9 cellular contexts compared by ENCODE assay signal in genomic region chr15:41967506-41968206, GRCh38. TPM values are rescaled to one million over a fixed set of nuclear protein-coding genes. Genes with fewer than 3 reads are reported as not detected.
A peak's percentile ranks its signal among the peaks of the same experiment; 100 is the strongest.
DNase-seq lines count a peak whose midpoint lies in the region; ATAC-seq, FAIRE-seq and TF ChIP-seq lines count a peak whose summit lies in the region.
"Had no signal": no experiment of that assay in that cellular context is flagged by ENCODE, and none has a peak within 500 bp of the region (broad histone marks: within the 10 kb centered on the region; RNA-seq: fewer than 3 reads in every experiment).

No MANE protein-coding gene starts in this region.

- no peak overlapping the region for H3K4me3 ChIP-seq in pancreas

- H3K4me1 Mint-ChIP-seq in T-helper 2 cell treated with Interferon-gamma antibody and Interleukin-4, amounts not matched to agents 5 μg/mL and 100 μg/mL, for 36 hours (ENCODE audit: low read depth), result peaks cover 36% of the 10 kb centered on the region

- H3K27me3 Mint-ChIP-seq in T-helper 2 cell treated with Interferon-gamma antibody and Interleukin-4, amounts not matched to agents 5 μg/mL and 100 μg/mL, for 36 hours (ENCODE audit: low read depth), result no peaks in the 10 kb centered on the region

- no peak for TF ChIP-seq CTCF in pancreas (IDR thresholded peaks at IDR 0.05)

- H3K36me3 ChIP-seq in pancreas, result no peaks in the 10 kb centered on the region

- H3K4me3 Mint-ChIP-seq in T-helper 2 cell treated with Interferon-gamma antibody and Interleukin-4, amounts not matched to agents 5 μg/mL and 100 μg/mL, for 36 hours, result no peak overlapping the region

- peaks cover 3 to 33% (median 8%) of the 10 kb centered on the region in 3 donors for H3K4me1 ChIP-seq in pancreas

- H3K27me3 ChIP-seq in pancreas, result no peaks in the 10 kb centered on the region

- no peak for FAIRE-seq in pancreas (lab: Jason Lieb, UNC)
- FAIRE-seq: H1 had no signal

- WGBS in pancreas, 2 donors, result 68 to 70% methylated on average over 4 of the region's 4 CpGs

- H3K36me3 Mint-ChIP-seq in T-helper 2 cell treated with Interferon-gamma antibody and Interleukin-4, amounts not matched to agents 5 μg/mL and 100 μg/mL, for 36 hours (ENCODE audit: low read depth), result no peaks in the 10 kb centered on the region

- DNase-seq in D341Med (ENCODE audit: low spot score), result peak; percentile 26
- DNase-seq in NCI-H524 treated with DMSO at 0.1 percent for 48 hours (lab: John Stamatoyannopoulos, UW), result peak; percentile 90
- peak; percentile 41 for DNase-seq in ecto neural progenitor cell (ENCODE audit: low spot score)
- peak in 1 of 6 donors; percentile 37 for DNase-seq in pancreas
- DNase-seq in DMS114 treated with DMSO at 0.1 percent for 48 hours (lab: John Stamatoyannopoulos, UW; ENCODE audit: unreplicated experiment), result no peak
- no peak for DNase-seq in NCI-H1436 treated with DMSO at 0.1 percent for 48 hours (lab: John Stamatoyannopoulos, UW)
- DNase-seq in T-helper 2 cell treated with Interferon-gamma antibody and Interleukin-4, amounts not matched to agents 5 μg/mL and 100 μg/mL, for 36 hours (ENCODE audit: low spot score), result no peak

- H3K9me3 Mint-ChIP-seq in T-helper 2 cell treated with Interferon-gamma antibody and Interleukin-4, amounts not matched to agents 5 μg/mL and 100 μg/mL, for 36 hours, result no peaks in the 10 kb centered on the region

- ATAC-seq in pancreas (no peak), HG03432 (IDR thresholded peaks at IDR 0.05; ENCODE audit: unreplicated experiment) (no peak)

- H3K27ac Mint-ChIP-seq in T-helper 2 cell treated with Interferon-gamma antibody and Interleukin-4, amounts not matched to agents 5 μg/mL and 100 μg/mL, for 36 hours, result no peak overlapping the region

- H3K27ac ChIP-seq in pancreas, result peak overlapping the region in 3 of 4 donors; percentile 55 to 77 (median 63)

- no peaks in the 10 kb centered on the region for H3K9me3 ChIP-seq in pancreas

- intact Hi-C loops in pancreas (cut with DNase I), result no loop called here

RNA-seq across cellular contexts. Expression of gene EHD4, which starts 4.7 kb away (rescaled TPM):
- total RNA-seq in pancreas, result 10 to 100 TPM in 2 of 6 donors, 1 to 10 TPM in 4; 8.3 to 22.8 (median 8.6) TPM
- polyA plus RNA-seq in pancreas, result 1 to 10 TPM; 8.1 to 8.5 TPM

RNA-seq across cellular contexts. Expression of gene PLA2G4E, which starts 53.2 kb away (rescaled TPM):
- under 1 TPM in 1 of 6 donors, not detected in 5; 0.06 TPM for total RNA-seq in pancreas
- polyA plus RNA-seq in pancreas, result under 1 TPM in 1 of 2 donors, not detected in 1; 0.05 TPM
- total RNA-seq: H1 had no signal

Comparison
In these comparisons a context has a peak if more than half of its experiments do, and no peak if none do; other contexts are left out.
1. DNase-seq: peak in D341Med (single experiment), NCI-H524 treated with DMSO at 0.1 percent for 48 hours (single experiment) and ecto neural progenitor cell (single experiment); none in DMS114 treated with DMSO at 0.1 percent for 48 hours (single experiment), NCI-H1436 treated with DMSO at 0.1 percent for 48 hours (single experiment) and T-helper 2 cell treated with Interferon-gamma antibody and Interleukin-4, amounts not matched to agents 5 μg/mL and 100 μg/mL, for 36 hours (single experiment).